ENCODE assay signal across 14 cellular contexts in genomic region chr3:189393598-189393997, GRCh38.
A peak's percentile ranks its signal among the peaks of the same experiment; 100 is the strongest.
DNase-seq lines count a peak whose midpoint lies in the region; ATAC-seq and TF ChIP-seq lines count a peak whose summit lies in the region.
"Had no signal": no experiment of that assay in that cellular context is flagged by ENCODE, and none has a peak within 500 bp of the region (broad histone marks: within the 10 kb centered on the region; RNA-seq: fewer than 3 reads in every experiment).

No MANE protein-coding gene starts in this region.

- no peaks in the 10 kb centered on the region for H3K27me3 Mint-ChIP-seq in stimulated activated naive CD8-positive, alpha-beta T cell treated with anti-CD3 and anti-CD28 coated beads, Interleukin-15, amount 100 ng/mL, for 72 hours
- H3K27me3 Mint-ChIP-seq: activated naive CD8-positive, alpha-beta T cell treated with anti-CD3 and anti-CD28 coated beads, Interleukin-2, amount 10 ng/mL, durations not matched to agents 7 days and 5 days had no signal

- DNase-seq in stimulated activated naive CD8-positive, alpha-beta T cell treated with anti-CD3 and anti-CD28 coated beads, Interleukin-15, amount 100 ng/mL, for 72 hours: no peak
- DNase-seq in stimulated activated naive CD8-positive, alpha-beta T cell treated with anti-CD3 and anti-CD28 coated beads, Interleukin-15, Interleukin-2, amounts not matched to agents 100 U/mL and 50 U/mL, for 24 hours: no peak
- DNase-seq in Peyer's patch (peak in 1 of 3 donors; percentile 69), esophagus squamous epithelium (lab: John Stamatoyannopoulos, UW) (no peak), dedifferentiated amniotic fluid mesenchymal stem cell (ENCODE audit: extremely low spot score) (no peak), heart left ventricle (no peak), cardiac septum (ENCODE audit: low spot score) (no peak)
- DNase-seq: activated CD8-positive, alpha-beta memory T cell treated with anti-CD3 and anti-CD28 coated beads for 24 hours; activated naive CD8-positive, alpha-beta T cell treated with anti-CD3 and anti-CD28 coated beads, Interleukin-2, amount 10 ng/mL, durations not matched to agents 7 days and 5 days; hippocampal formation; stimulated activated CD4-positive, alpha-beta T cell treated with anti-CD3 and anti-CD28 coated beads, Interleukin-4, amount 100 ng/mL, for 1 hour had no signal

- ATAC-seq in stimulated activated naive CD8-positive, alpha-beta T cell treated with anti-CD3 and anti-CD28 coated beads, Interleukin-15, amount 100 ng/mL, for 72 hours: peak; percentile 46
- ATAC-seq in stimulated activated naive CD8-positive, alpha-beta T cell treated with anti-CD3 and anti-CD28 coated beads, Interleukin-15, Interleukin-2, amounts not matched to agents 100 U/mL and 50 U/mL, for 24 hours: no peak
- ATAC-seq in GM18511 (IDR thresholded peaks at IDR 0.05; ENCODE audit: unreplicated experiment) (no peak), heart left ventricle (no peak)

- no peak overlapping the region for H3K27ac Mint-ChIP-seq in stimulated activated naive CD8-positive, alpha-beta T cell treated with anti-CD3 and anti-CD28 coated beads, Interleukin-15, amount 100 ng/mL, for 72 hours
- H3K27ac Mint-ChIP-seq: activated naive CD8-positive, alpha-beta T cell treated with anti-CD3 and anti-CD28 coated beads, Interleukin-2, amount 10 ng/mL, durations not matched to agents 7 days and 5 days; memory B cell had no signal

- TF ChIP-seq CTCF in Peyer's patch (IDR thresholded peaks at IDR 0.05): no peak
- TF ChIP-seq CTCF in esophagus squamous epithelium (IDR thresholded peaks at IDR 0.05): no peak
- no peak for TF ChIP-seq CTCF in heart left ventricle (IDR thresholded peaks at IDR 0.05)

- H3K4me3 ChIP-seq in Peyer's patch: no peak overlapping the region
- no peak overlapping the region for H3K4me3 ChIP-seq in esophagus squamous epithelium
- H3K4me3 ChIP-seq in heart left ventricle: no peak overlapping the region

- peaks cover 0 to 2% of the 10 kb centered on the region in 2 donors for H3K9me3 Mint-ChIP-seq in stimulated activated naive CD8-positive, alpha-beta T cell treated with anti-CD3 and anti-CD28 coated beads, Interleukin-15, amount 100 ng/mL, for 72 hours
- H3K9me3 Mint-ChIP-seq: memory B cell had no signal

- H3K4me1 Mint-ChIP-seq in stimulated activated naive CD8-positive, alpha-beta T cell treated with anti-CD3 and anti-CD28 coated beads, Interleukin-15, amount 100 ng/mL, for 72 hours: no peaks in the 10 kb centered on the region
- H3K4me1 Mint-ChIP-seq: activated naive CD8-positive, alpha-beta T cell treated with anti-CD3 and anti-CD28 coated beads, Interleukin-2, amount 10 ng/mL, durations not matched to agents 7 days and 5 days had no signal

- intact Hi-C loops in esophagus squamous epithelium (cut with DNase I) (loop anchor here (10.0 kb wide), 1 partner anchor 441 kb away; no protein-coding TSS in a partner anchor), heart left ventricle (cut with DNase I) (no loop called here), cardiac septum (cut with DNase I) (no loop called here)

- H3K36me3 ChIP-seq in Peyer's patch (no peaks in the 10 kb centered on the region), esophagus squamous epithelium (no peaks in the 10 kb centered on the region), heart left ventricle (no peaks in the 10 kb centered on the region)

- H3K27me3 ChIP-seq in Peyer's patch: no peaks in the 10 kb centered on the region
- no peaks in the 10 kb centered on the region for H3K27me3 ChIP-seq in esophagus squamous epithelium
- H3K27me3 ChIP-seq in heart left ventricle: no peaks in the 10 kb centered on the region

- no peaks in the 10 kb centered on the region for H3K9me3 ChIP-seq in Peyer's patch
- H3K9me3 ChIP-seq in esophagus squamous epithelium: no peaks in the 10 kb centered on the region
- H3K9me3 ChIP-seq in heart left ventricle: no peaks in the 10 kb centered on the region

- H3K4me1 ChIP-seq in Peyer's patch (peaks cover 0 to 14% (median 0%) of the 10 kb centered on the region in 4 donors), esophagus squamous epithelium (peaks cover 0 to 43% (median 12%) of the 10 kb centered on the region in 3 donors), heart left ventricle (no peaks in the 10 kb centered on the region)
- H3K4me1 ChIP-seq: parathyroid adenoma had no signal

- no peak overlapping the region for H3K4me3 Mint-ChIP-seq in stimulated activated naive CD8-positive, alpha-beta T cell treated with anti-CD3 and anti-CD28 coated beads, Interleukin-15, amount 100 ng/mL, for 72 hours
- H3K4me3 Mint-ChIP-seq: activated naive CD8-positive, alpha-beta T cell treated with anti-CD3 and anti-CD28 coated beads, Interleukin-2, amount 10 ng/mL, durations not matched to agents 7 days and 5 days; memory B cell had no signal

- peak in 1 of 2 donors; percentile 10 for TF ChIP-seq POLR2A in Peyer's patch (IDR thresholded peaks at IDR 0.05)
- TF ChIP-seq POLR2A in esophagus squamous epithelium (IDR thresholded peaks at IDR 0.05): no peak
- no peak for TF ChIP-seq POLR2A in heart left ventricle (IDR thresholded peaks at IDR 0.05)

- peak overlapping the region in 3 of 4 donors; percentile 62 to 90 (median 83) for H3K27ac ChIP-seq in Peyer's patch
- peak overlapping the region; percentile 59 to 82 (median 72) for H3K27ac ChIP-seq in esophagus squamous epithelium
- no peak overlapping the region for H3K27ac ChIP-seq in heart left ventricle
- H3K27ac ChIP-seq: parathyroid adenoma had no signal

- WGBS in esophagus squamous epithelium, 2 donors: 33 to 53% methylated on average over 5 of the region's 5 CpGs
- whole genome bisulfite sequencing in heart left ventricle, 4 donors: 80 to 84% (median 83%) methylated on average over 5 of the region's 5 CpGs

Comparison
In these comparisons a context has a peak if more than half of its experiments do, and no peak if none do; other contexts are left out.
1. H3K27ac ChIP-seq: peak in Peyer's patch (3 of 4) and esophagus squamous epithelium (4 of 4); none in heart left ventricle (0 of 12).